ENCODE assay signal across 12 cellular contexts in the genomic region with DNA sequence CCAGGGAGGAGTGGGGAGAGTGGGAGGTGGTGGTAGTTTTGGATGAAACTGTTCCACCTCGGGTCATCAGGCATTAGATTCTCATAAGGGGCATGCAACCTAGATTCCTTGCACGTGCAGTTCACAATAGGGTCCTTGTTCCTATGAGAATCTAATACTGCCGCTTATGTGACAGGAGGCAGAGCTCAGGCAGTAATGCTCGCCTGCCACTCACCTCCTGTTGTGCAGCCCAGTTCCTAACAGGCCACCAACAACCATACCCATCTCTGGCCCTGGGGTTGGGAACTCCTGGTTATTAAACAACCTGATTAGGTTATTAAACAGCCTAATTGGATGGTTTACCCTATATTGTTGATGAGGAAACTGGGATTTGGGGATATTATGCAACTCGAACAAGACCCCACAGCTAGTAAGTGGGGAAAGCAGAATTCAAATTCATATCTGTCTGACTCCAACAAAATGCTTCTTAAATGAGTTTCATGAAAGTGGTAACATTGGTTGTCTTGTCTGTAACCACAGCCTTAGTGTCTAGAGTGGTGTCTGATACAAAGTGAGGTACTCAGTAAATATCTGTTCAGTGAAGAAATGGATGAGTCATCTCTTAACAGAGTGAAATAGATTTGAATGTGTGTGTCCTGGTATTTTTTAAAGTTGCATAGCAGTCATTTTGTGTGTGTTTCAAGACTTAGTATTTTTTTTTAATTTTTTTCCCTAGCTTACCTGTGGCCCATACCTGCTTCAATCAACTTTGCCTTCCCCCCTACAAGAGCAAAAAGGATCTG.
A peak's percentile ranks its signal among the peaks of the same experiment; 100 is the strongest.
DNase-seq lines count a peak whose midpoint lies in the region; ATAC-seq, FAIRE-seq and TF ChIP-seq lines count a peak whose summit lies in the region.
"Had no signal": no experiment of that assay in that cellular context is flagged by ENCODE, and none has a peak within 500 bp of the region (broad histone marks: within the 10 kb centered on the region; RNA-seq: fewer than 3 reads in every experiment).

No MANE protein-coding gene starts in this region.

- no peak overlapping the region for H3K4me3 Mint-ChIP-seq in mesothelial cell of epicardium
- H3K4me3 Mint-ChIP-seq: neural progenitor cell had no signal

- H3K4me3 ChIP-seq in bronchial epithelial cell (ENCODE audit: low read depth, low read length), result no peak overlapping the region
- no peak overlapping the region for H3K4me3 ChIP-seq in muscle layer of duodenum (ENCODE audit: low read depth in 1 of 2, low read length in 2 of 2)
- H3K4me3 ChIP-seq: neural progenitor cell, upper lobe of right lung had no signal

- H3K27me3 ChIP-seq in bronchial epithelial cell (ENCODE audit: control insufficient read depth, insufficient read depth, low read length) (no peaks in the 10 kb centered on the region), muscle layer of duodenum (ENCODE audit: low read depth, low read length) (no peaks in the 10 kb centered on the region)
- H3K27me3 ChIP-seq: neural progenitor cell, upper lobe of right lung had no signal

- peaks cover 5% of the 10 kb centered on the region for H3K4me1 Mint-ChIP-seq in mesothelial cell of epicardium
- H3K4me1 Mint-ChIP-seq: neural progenitor cell had no signal

- H3K36me3 ChIP-seq in bronchial epithelial cell (ENCODE audit: control insufficient read depth, insufficient read depth, low read length) (no peaks in the 10 kb centered on the region), muscle layer of duodenum (ENCODE audit: control insufficient read depth in 1 of 2, insufficient read depth in 2 of 2, low read length in 2 of 2) (no peaks in the 10 kb centered on the region)
- H3K36me3 ChIP-seq: neural progenitor cell had no signal

- no peak overlapping the region for H3K27ac Mint-ChIP-seq in mesothelial cell of epicardium
- H3K27ac Mint-ChIP-seq: neural progenitor cell had no signal

- peak; percentile 74 for DNase-seq in AG20443 (ENCODE audit: low spot score)
- peak; percentile 36 for DNase-seq in HTR-8/SVneo (ENCODE audit: insufficient read length, low spot score)
- peak; percentile 81 for DNase-seq in bronchial epithelial cell (ENCODE audit: low read depth)
- DNase-seq in Kasumi-1 (lab: John Stamatoyannopoulos, UW), result no peak
- no peak for DNase-seq in UCSD-AML1 (lab: John Stamatoyannopoulos, UW; ENCODE audit: unreplicated experiment)
- DNase-seq in mesothelial cell of epicardium (ENCODE audit: low spot score in 2 of 2, unreplicated experiment in 2 of 2), result no peak
- DNase-seq: Calu3, NCI-H1930, upper lobe of right lung had no signal

- no peaks in the 10 kb centered on the region for H3K9me3 ChIP-seq in muscle layer of duodenum (ENCODE audit: control insufficient read depth in 1 of 2, low read length in 2 of 2)
- H3K9me3 ChIP-seq: upper lobe of right lung had no signal

- no peaks in the 10 kb centered on the region for H3K27me3 Mint-ChIP-seq in mesothelial cell of epicardium (ENCODE audit: low read depth)

- H3K9me3 Mint-ChIP-seq in mesothelial cell of epicardium, result peaks cover 4% of the 10 kb centered on the region
- H3K9me3 Mint-ChIP-seq: neural progenitor cell had no signal

- H3K4me1 ChIP-seq in muscle layer of duodenum (ENCODE audit: control insufficient read depth in 1 of 2, insufficient read depth in 2 of 2, low read length in 2 of 2), result peaks cover 0 to 23% of the 10 kb centered on the region in 2 donors
- H3K4me1 ChIP-seq: neural progenitor cell, upper lobe of right lung had no signal

- H3K27ac ChIP-seq in muscle layer of duodenum (ENCODE audit: low read length), result peak overlapping the region; percentile 46
- H3K27ac ChIP-seq: neural progenitor cell, upper lobe of right lung had no signal

- ATAC-seq in HG03439 (IDR thresholded peaks at IDR 0.05; ENCODE audit: unreplicated experiment), result no peak
- ATAC-seq: upper lobe of right lung had no signal

- TF ChIP-seq CTCF in bronchial epithelial cell (IDR thresholded peaks at IDR 0.05; ENCODE audit: insufficient read depth, low read length, severe bottlenecking) (no peak), mesothelial cell of epicardium (IDR thresholded peaks at IDR 0.05; ENCODE audit: unreplicated experiment) (no peak)

- H3K36me3 Mint-ChIP-seq in mesothelial cell of epicardium, result peaks cover 13% of the 10 kb centered on the region

- FAIRE-seq in HTR-8/SVneo (lab: Jason Lieb, UNC), result peak; percentile 64
- no peak for FAIRE-seq in bronchial epithelial cell (lab: Jason Lieb, UNC)

Comparison
In these comparisons a context has a peak if more than half of its experiments do, and no peak if none do; other contexts are left out.
1. DNase-seq: peak in AG20443 (single experiment), HTR-8/SVneo (single experiment) and bronchial epithelial cell (single experiment); none in Kasumi-1 (0 of 2), UCSD-AML1 (single experiment) and mesothelial cell of epicardium (0 of 2).